2 cellular contexts compared by ENCODE assay signal in the genomic region with DNA sequence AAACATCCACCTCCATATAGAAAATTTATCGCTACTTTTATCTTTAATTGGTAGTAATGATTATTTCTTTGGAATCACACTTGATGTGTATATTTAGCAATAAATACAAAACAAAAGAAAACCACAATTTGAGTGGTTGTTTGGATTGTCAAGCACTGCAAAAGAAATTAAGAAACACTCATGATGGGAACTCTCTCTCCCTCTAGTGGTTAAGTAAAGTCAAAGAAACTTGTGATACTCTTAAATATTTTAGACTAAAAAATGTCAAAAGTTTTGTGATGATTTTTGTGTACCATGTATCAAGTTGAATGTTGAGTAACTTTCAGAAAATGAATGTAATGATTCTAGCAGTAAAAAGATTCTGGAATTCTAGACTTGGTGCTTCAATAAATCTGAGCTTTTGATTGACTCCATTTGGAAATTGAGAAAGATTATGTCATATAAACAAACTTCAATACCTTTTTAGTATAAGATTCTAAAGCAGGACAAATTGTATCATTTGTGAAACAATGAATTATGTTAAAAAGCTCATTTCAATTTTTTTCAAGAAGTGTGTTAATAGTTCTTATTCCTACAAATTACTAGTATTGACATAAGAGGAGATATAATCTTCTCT.
TF ChIP-seq lines count a peak whose summit lies in the region.

No MANE protein-coding gene starts in this region.

TF ChIP-seq in SK-N-SH, 30 proteins besides CTCF, POLR2A, EP300 and RAD21 (continued from another document):
- no peak for TF ChIP-seq RXRA (IDR thresholded peaks at IDR 0.05; ENCODE audit: borderline replicate concordance, low read depth)
- TF ChIP-seq SMC3 (IDR thresholded peaks at IDR 0.05; ENCODE audit: low read depth, low read length) = peak; percentile 55
- no peak for TF ChIP-seq TEAD4 (IDR thresholded peaks at IDR 0.05; ENCODE audit: borderline replicate concordance, insufficient read depth)
TF ChIP-seq in SK-N-SH: peak in this region for 1.

TF ChIP-seq in SK-N-SH treated with all-trans-retinoic acid at 6 μM for 48 hours, 23 proteins besides CTCF, POLR2A, EP300 and RAD21 (continued from another document):
- TF ChIP-seq, protein P1, sequence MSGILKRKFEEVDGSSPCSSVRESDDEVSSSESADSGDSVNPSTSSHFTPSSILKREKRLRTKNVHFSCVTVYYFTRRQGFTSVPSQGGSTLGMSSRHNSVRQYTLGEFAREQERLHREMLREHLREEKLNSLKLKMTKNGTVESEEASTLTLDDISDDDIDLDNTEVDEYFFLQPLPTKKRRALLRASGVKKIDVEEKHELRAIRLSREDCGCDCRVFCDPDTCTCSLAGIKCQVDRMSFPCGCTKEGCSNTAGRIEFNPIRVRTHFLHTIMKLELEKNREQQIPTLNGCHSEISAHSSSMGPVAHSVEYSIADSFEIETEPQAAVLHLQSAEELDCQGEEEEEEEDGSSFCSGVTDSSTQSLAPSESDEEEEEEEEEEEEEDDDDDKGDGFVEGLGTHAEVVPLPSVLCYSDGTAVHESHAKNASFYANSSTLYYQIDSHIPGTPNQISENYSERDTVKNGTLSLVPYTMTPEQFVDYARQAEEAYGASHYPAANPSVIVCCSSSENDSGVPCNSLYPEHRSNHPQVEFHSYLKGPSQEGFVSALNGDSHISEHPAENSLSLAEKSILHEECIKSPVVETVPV (CRISPR knock-in tag; IDR thresholded peaks at IDR 0.05) = no peak
- TF ChIP-seq RARB (CRISPR knock-in tag; IDR thresholded peaks at IDR 0.05) (no peak), ESRRG (CRISPR knock-in tag; IDR thresholded peaks at IDR 0.05) (no peak), ZFP30 (CRISPR knock-in tag; IDR thresholded peaks at IDR 0.05) (no peak)
